In the genomic region with DNA sequence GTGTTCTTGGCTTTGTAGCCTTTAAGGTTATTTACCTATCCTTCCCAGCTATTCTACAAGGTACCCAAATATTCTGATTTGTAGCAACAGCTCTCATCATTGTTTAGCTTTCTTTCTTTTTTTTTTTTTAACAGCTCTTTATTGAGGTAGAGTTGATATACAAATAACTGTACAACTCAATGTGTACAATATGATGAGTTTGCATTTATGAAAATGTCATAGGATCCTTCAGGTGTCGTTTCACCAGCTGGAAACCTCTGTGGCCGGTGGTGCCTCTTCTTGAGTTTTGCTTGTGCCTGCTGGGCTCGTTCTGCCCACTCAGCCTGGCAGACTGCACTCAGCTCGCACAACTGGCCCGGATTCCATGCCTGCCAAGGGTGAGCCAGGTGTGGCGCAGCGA, we compare ENCODE assay signal across 8 cellular contexts. TPM values are rescaled to one million over a fixed set of nuclear protein-coding genes. Genes with fewer than 3 reads are reported as not detected.
"Had no signal": no experiment of that assay in that cellular context is flagged by ENCODE, and none has a peak within 500 bp of the region (broad histone marks: within the 10 kb centered on the region; RNA-seq: fewer than 3 reads in every experiment).

No MANE protein-coding gene starts in this region.

- DNase-seq: H9, HCEC 1CT, KBM-7 had no signal

- ATAC-seq: GM23338 had no signal

- FAIRE-seq: H1, H54 had no signal

- H3K4me3 ChIP-seq: GM23338 had no signal

- H2AFZ ChIP-seq: GM23338 had no signal

- H3K9ac ChIP-seq: KMS-11 had no signal

- H3K27ac ChIP-seq: KMS-11 had no signal

- H3K4me2 ChIP-seq: GM23338, KMS-11 had no signal

RNA-seq across cellular contexts. Expression of a gene that starts 26.9 kb away (rescaled TPM):
- total RNA-seq: H1, H9, HT-29 had no signal
- polyA plus RNA-seq: GM23338 had no signal
